Comparison of ENCODE assay signal across 17 cellular contexts in the genomic region with DNA sequence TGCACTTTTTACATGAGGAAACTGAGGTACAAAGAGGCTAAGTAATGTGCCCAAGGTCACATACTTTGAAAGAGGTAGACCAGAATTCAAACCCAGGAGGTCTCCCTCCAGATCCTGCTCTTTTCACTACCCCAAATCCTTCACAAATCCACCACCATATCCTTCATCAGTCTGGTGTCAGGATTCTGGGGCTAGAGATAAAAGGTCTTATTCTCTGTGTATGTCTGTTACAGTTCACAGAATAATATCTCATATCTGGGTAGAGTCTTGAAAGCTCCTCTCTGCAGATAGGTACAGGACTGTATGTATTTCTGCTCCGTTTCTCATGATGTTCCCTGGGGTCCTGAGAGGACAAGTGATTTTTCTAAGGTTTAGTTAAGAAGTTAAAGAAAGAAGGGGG. TPM values are rescaled to one million over a fixed set of nuclear protein-coding genes. Genes with fewer than 3 reads are reported as not detected.
A peak's percentile ranks its signal among the peaks of the same experiment; 100 is the strongest.
DNase-seq lines count a peak whose midpoint lies in the region; ATAC-seq lines count a peak whose summit lies in the region.
"Had no signal": no experiment of that assay in that cellular context is flagged by ENCODE, and none has a peak within 500 bp of the region (broad histone marks: within the 10 kb centered on the region; RNA-seq: fewer than 3 reads in every experiment).

No MANE protein-coding gene starts in this region.

- H3K4me2 ChIP-seq in mesendoderm (ENCODE audit: low read length) = no peak overlapping the region

- no peak overlapping the region for H2AK5ac ChIP-seq in mesendoderm (ENCODE audit: low read length)

- no peaks in the 10 kb centered on the region for H3K27me3 Mint-ChIP-seq in T-helper 1 cell treated with Interleukin-12 subunit alpha and Interleukin-12 subunit beta and Interleukin-4 antibody, amounts not matched to agents 30 μg/mL and 1 μg/mL, for 36 hours (ENCODE audit: low read depth)
- no peaks in the 10 kb centered on the region for H3K27me3 Mint-ChIP-seq in IgD-negative memory B cell
- H3K27me3 Mint-ChIP-seq in activated CD8-positive, alpha-beta T cell treated with anti-CD3 and anti-CD28 coated beads, Interleukin-2, amount 10 ng/mL, durations not matched to agents 7 days and 5 days (ENCODE audit: low read depth) = no peaks in the 10 kb centered on the region
- no peaks in the 10 kb centered on the region for H3K27me3 Mint-ChIP-seq in naive thymus-derived CD8-positive, alpha-beta T cell

- H3K23ac ChIP-seq in mesendoderm (ENCODE audit: low read length) = no peak overlapping the region

- H2BK120ac ChIP-seq in mesendoderm (ENCODE audit: low read depth, low read length) = no peak overlapping the region

- H3K56ac ChIP-seq in mesendoderm (ENCODE audit: low read length) = no peak overlapping the region

- peak overlapping the region; percentile 43 for H3K27ac Mint-ChIP-seq in T-helper 1 cell treated with Interleukin-12 subunit alpha and Interleukin-12 subunit beta and Interleukin-4 antibody, amounts not matched to agents 30 μg/mL and 1 μg/mL, for 36 hours
- peak overlapping the region in 2 of 3 donors; percentile 26 to 95 for H3K27ac Mint-ChIP-seq in IgD-negative memory B cell
- H3K27ac Mint-ChIP-seq in activated CD8-positive, alpha-beta T cell treated with anti-CD3 and anti-CD28 coated beads, Interleukin-2, amount 10 ng/mL, durations not matched to agents 7 days and 5 days = peak overlapping the region; percentile 18
- peak overlapping the region in 8 of 10 donors; percentile 2 to 78 (median 44) for H3K27ac Mint-ChIP-seq in naive thymus-derived CD8-positive, alpha-beta T cell

- H2BK5ac ChIP-seq in mesendoderm (ENCODE audit: low read length) = no peak overlapping the region

- no peak overlapping the region for H3K4ac ChIP-seq in mesendoderm (ENCODE audit: low read depth, low read length)

- peaks cover 2% of the 10 kb centered on the region for H3K4me1 ChIP-seq in mesendoderm (ENCODE audit: control insufficient read depth, low read depth, low read length)
- H3K4me1 ChIP-seq: upper lobe of right lung had no signal

- H4K8ac ChIP-seq in mesendoderm (ENCODE audit: low read depth, low read length) = no peak overlapping the region

- no peaks in the 10 kb centered on the region for H3K79me2 ChIP-seq in mesendoderm (ENCODE audit: control insufficient read depth, insufficient read depth, low read length)

- peaks cover 6% of the 10 kb centered on the region for H3K9me3 Mint-ChIP-seq in T-helper 1 cell treated with Interleukin-12 subunit alpha and Interleukin-12 subunit beta and Interleukin-4 antibody, amounts not matched to agents 30 μg/mL and 1 μg/mL, for 36 hours
- no peaks in the 10 kb centered on the region for H3K9me3 Mint-ChIP-seq in IgD-negative memory B cell
- H3K9me3 Mint-ChIP-seq in activated CD8-positive, alpha-beta T cell treated with anti-CD3 and anti-CD28 coated beads, Interleukin-2, amount 10 ng/mL, durations not matched to agents 7 days and 5 days (ENCODE audit: insufficient read depth) = no peaks in the 10 kb centered on the region
- peaks cover 0 to 7% (median 0%) of the 10 kb centered on the region in 9 donors for H3K9me3 Mint-ChIP-seq in naive thymus-derived CD8-positive, alpha-beta T cell

- no peak overlapping the region for H3K9ac ChIP-seq in mesendoderm (ENCODE audit: low read length)

- no peaks in the 10 kb centered on the region for H3K79me1 ChIP-seq in mesendoderm (ENCODE audit: low read length)

- H2BK15ac ChIP-seq in mesendoderm (replicated peaks; ENCODE audit: low read depth) = no peak overlapping the region

- peaks cover 62% of the 10 kb centered on the region for H3K4me1 Mint-ChIP-seq in T-helper 1 cell treated with Interleukin-12 subunit alpha and Interleukin-12 subunit beta and Interleukin-4 antibody, amounts not matched to agents 30 μg/mL and 1 μg/mL, for 36 hours (ENCODE audit: low read depth)
- H3K4me1 Mint-ChIP-seq in IgD-negative memory B cell = peaks cover 53 to 66% (median 64%) of the 10 kb centered on the region in 3 donors
- peaks cover 73% of the 10 kb centered on the region for H3K4me1 Mint-ChIP-seq in activated CD8-positive, alpha-beta T cell treated with anti-CD3 and anti-CD28 coated beads, Interleukin-2, amount 10 ng/mL, durations not matched to agents 7 days and 5 days (ENCODE audit: low read depth)
- H3K4me1 Mint-ChIP-seq in naive thymus-derived CD8-positive, alpha-beta T cell = peaks cover 29 to 82% (median 78%) of the 10 kb centered on the region in 4 donors

- DNase-seq in T-helper 1 cell (no peak), mesendoderm (no peak), GM19240 (ENCODE audit: insufficient read length, low spot score) (no peak)
- no peak for DNase-seq in activated CD8-positive, alpha-beta T cell treated with anti-CD3 and anti-CD28 coated beads, Interleukin-2, amount 10 ng/mL, durations not matched to agents 7 days and 5 days
- no peak for DNase-seq in naive thymus-derived CD8-positive, alpha-beta T cell
- DNase-seq: anterior cingulate cortex; left lung; NCI-H1417 treated with DMSO at 0.1 percent for 48 hours; NK-92 treated with Interleukin-12 subunit alpha and Interleukin-12 subunit beta, amount 100 ng/mL, for 24 hours; posterior cingulate gyrus; stimulated activated CD4-positive, alpha-beta T cell treated with anti-CD3 and anti-CD28 coated beads, Interleukin-4, amount 100 ng/mL, for 4 hours; upper lobe of right lung had no signal

- no peak for ATAC-seq in activated CD8-positive, alpha-beta T cell treated with anti-CD3 and anti-CD28 coated beads, Interleukin-2, amount 10 ng/mL, durations not matched to agents 7 days and 5 days
- no peak for ATAC-seq in naive thymus-derived CD8-positive, alpha-beta T cell
- ATAC-seq in HG03571 (IDR thresholded peaks at IDR 0.05; ENCODE audit: unreplicated experiment) = no peak
- ATAC-seq: left lung, upper lobe of right lung had no signal

- peaks cover 72% of the 10 kb centered on the region for H3K36me3 Mint-ChIP-seq in T-helper 1 cell treated with Interleukin-12 subunit alpha and Interleukin-12 subunit beta and Interleukin-4 antibody, amounts not matched to agents 30 μg/mL and 1 μg/mL, for 36 hours (ENCODE audit: low read depth)
- peaks cover 36% of the 10 kb centered on the region for H3K36me3 Mint-ChIP-seq in IgD-negative memory B cell
- peaks cover 83% of the 10 kb centered on the region for H3K36me3 Mint-ChIP-seq in activated CD8-positive, alpha-beta T cell treated with anti-CD3 and anti-CD28 coated beads, Interleukin-2, amount 10 ng/mL, durations not matched to agents 7 days and 5 days (ENCODE audit: low read depth)
- H3K36me3 Mint-ChIP-seq in naive thymus-derived CD8-positive, alpha-beta T cell = peaks cover 38 to 75% (median 69%) of the 10 kb centered on the region in 3 donors

- H3K36me3 ChIP-seq in mesendoderm (ENCODE audit: control insufficient read depth, insufficient read depth, low read length) = no peaks in the 10 kb centered on the region

- no peaks in the 10 kb centered on the region for H3K27me3 ChIP-seq in mesendoderm (ENCODE audit: insufficient read depth, low read length, poor library complexity)
- H3K27me3 ChIP-seq: left lung, upper lobe of right lung had no signal

- no peak overlapping the region for H3K27ac ChIP-seq in mesendoderm (ENCODE audit: low read depth, low read length)
- H3K27ac ChIP-seq: 22Rv1, upper lobe of right lung had no signal

- H3K4me3 ChIP-seq in mesendoderm (ENCODE audit: low read length) = no peak overlapping the region
- H3K4me3 ChIP-seq: left lung, upper lobe of right lung had no signal

- no CpG with 5 or more reads among the region's 1 CpG for WGBS in mesendoderm (ENCODE audit: extremely low coverage, insufficient coverage, low lambda C conversion rate)

- peak overlapping the region; percentile 59 for H3K4me3 Mint-ChIP-seq in T-helper 1 cell treated with Interleukin-12 subunit alpha and Interleukin-12 subunit beta and Interleukin-4 antibody, amounts not matched to agents 30 μg/mL and 1 μg/mL, for 36 hours
- H3K4me3 Mint-ChIP-seq in IgD-negative memory B cell = peak overlapping the region; percentile 29 to 88 (median 72)
- H3K4me3 Mint-ChIP-seq in activated CD8-positive, alpha-beta T cell treated with anti-CD3 and anti-CD28 coated beads, Interleukin-2, amount 10 ng/mL, durations not matched to agents 7 days and 5 days = peak overlapping the region; percentile 59
- peak overlapping the region; percentile 26 to 79 (median 66) for H3K4me3 Mint-ChIP-seq in naive thymus-derived CD8-positive, alpha-beta T cell

- CTCF ChIA-PET in activated CD8-positive, alpha-beta T cell treated with anti-CD3 and anti-CD28 coated beads, Interleukin-2, amount 10 ng/mL, durations not matched to agents 7 days and 5 days (lab: Charles Lee) = interaction anchor here (1.4 kb wide), 1 partner anchor 77 kb away, joined by 4 read pairs; no protein-coding TSS in a partner anchor

- POLR2A ChIA-PET in activated CD8-positive, alpha-beta T cell treated with anti-CD3 and anti-CD28 coated beads, Interleukin-2, amount 10 ng/mL, durations not matched to agents 7 days and 5 days (lab: Charles Lee) = no interaction called here
- POLR2A ChIA-PET in naive thymus-derived CD8-positive, alpha-beta T cell (lab: Charles Lee) = no interaction called here

- no peak overlapping the region for H3K18ac ChIP-seq in mesendoderm (ENCODE audit: low read length)

- no peak overlapping the region for H4K5ac ChIP-seq in mesendoderm (ENCODE audit: low read length)

RNA-seq across cellular contexts. Expression of gene PIK3CG, which starts 4.9 kb away (rescaled TPM):
- polyA plus RNA-seq in IgD-negative memory B cell = 27.7 TPM
- total RNA-seq in activated CD8-positive, alpha-beta T cell treated with anti-CD3 and anti-CD28 coated beads, Interleukin-2, amount 10 ng/mL, durations not matched to agents 7 days and 5 days = 10 to 100 TPM; 53.1 to 55.6 TPM
- total RNA-seq in naive thymus-derived CD8-positive, alpha-beta T cell = 10 to 100 TPM; 32.9 to 34.4 TPM
- polyA plus RNA-seq in naive thymus-derived CD8-positive, alpha-beta T cell = 10 to 100 TPM; 18.3 to 23.0 (median 19.5) TPM
- polyA plus RNA-seq in mesendoderm (2013, experiment 1 of 2) = 0.18 TPM
- polyA plus RNA-seq in mesendoderm (2013, experiment 2 of 2) = 0.17 TPM
- polyA plus RNA-seq: BJ had no signal
